8 cellular contexts compared by ENCODE assay signal in the genomic region with DNA sequence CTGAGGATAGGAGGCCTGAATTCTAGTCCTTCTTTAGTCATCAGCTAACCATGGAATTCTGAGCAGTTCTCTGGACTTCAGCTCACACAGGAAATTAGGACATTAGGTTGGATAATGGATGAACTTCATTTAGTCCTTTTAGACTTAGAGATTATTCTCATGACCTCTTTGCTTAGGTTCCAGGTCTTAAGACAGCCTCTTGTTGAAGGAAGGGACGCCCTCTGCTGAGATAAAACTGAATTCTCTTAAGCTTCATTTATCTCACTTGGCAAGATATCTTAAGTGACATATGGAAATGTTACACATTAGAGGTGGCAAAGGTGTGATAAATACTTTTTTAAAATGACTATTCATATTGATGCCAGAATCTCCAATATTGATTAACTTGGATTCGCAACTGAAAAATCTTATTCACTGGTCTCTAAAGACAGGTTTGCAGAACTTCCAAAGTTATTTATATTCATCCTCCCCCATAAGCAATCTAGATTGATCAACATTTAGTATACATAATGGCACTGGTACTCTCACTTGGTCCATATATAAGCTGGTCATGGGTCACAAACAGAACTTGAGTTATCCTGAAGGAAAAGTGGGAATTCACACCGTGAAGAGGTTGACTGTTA. TPM values are rescaled to one million over a fixed set of nuclear protein-coding genes. Genes with fewer than 3 reads are reported as not detected.
A peak's percentile ranks its signal among the peaks of the same experiment; 100 is the strongest.
DNase-seq lines count a peak whose midpoint lies in the region; ATAC-seq, FAIRE-seq and TF ChIP-seq lines count a peak whose summit lies in the region.

No MANE protein-coding gene starts in this region.

- H3K36me3 Mint-ChIP-seq in astrocyte (ENCODE audit: low read depth, unreplicated experiment) = peaks cover 3% of the 10 kb centered on the region

- peak; percentile 93 for FAIRE-seq in astrocyte (lab: Jason Lieb, UNC)

- no peaks in the 10 kb centered on the region for H3K4me1 Mint-ChIP-seq in astrocyte (ENCODE audit: low read depth, unreplicated experiment)

- no peak overlapping the region for H3K9ac ChIP-seq in astrocyte (ENCODE audit: low read length)

- no peaks in the 10 kb centered on the region for H3K79me2 ChIP-seq in astrocyte (ENCODE audit: insufficient read depth, low read length)

- peak; percentile 54 for TF ChIP-seq CTCF in astrocyte (IDR thresholded peaks at IDR 0.05; ENCODE audit: insufficient read depth, low read depth, low read length)
- peak; percentile 50 for TF ChIP-seq CTCF in kidney epithelial cell (IDR thresholded peaks at IDR 0.05; ENCODE audit: insufficient read depth, low read length, poor library complexity, severe bottlenecking)

- H3K4me1 ChIP-seq in astrocyte (ENCODE audit: insufficient read depth, low read length) = no peaks in the 10 kb centered on the region

- no peak overlapping the region for H3K27ac Mint-ChIP-seq in astrocyte (ENCODE audit: unreplicated experiment)

- no peaks in the 10 kb centered on the region for H3K27me3 ChIP-seq in astrocyte (ENCODE audit: insufficient read depth, low read length)
- no peaks in the 10 kb centered on the region for H3K27me3 ChIP-seq in kidney epithelial cell (ENCODE audit: control insufficient read depth, insufficient read depth, low read length)

- ATAC-seq in GM18867 (IDR thresholded peaks at IDR 0.05; ENCODE audit: unreplicated experiment) (peak; percentile 67), GM18505 (IDR thresholded peaks at IDR 0.05; ENCODE audit: unreplicated experiment) (no peak)

- H4K20me1 ChIP-seq in astrocyte (ENCODE audit: insufficient read depth, low read length) = no peaks in the 10 kb centered on the region

- H3K27ac ChIP-seq in astrocyte (ENCODE audit: low read depth, low read length) = no peak overlapping the region

- no peak overlapping the region for H3K4me3 Mint-ChIP-seq in astrocyte (ENCODE audit: unreplicated experiment)

- no peak overlapping the region for H3K4me3 ChIP-seq in astrocyte (ENCODE audit: insufficient read depth, low read depth, low read length)
- no peak overlapping the region for H3K4me3 ChIP-seq in kidney epithelial cell (ENCODE audit: low read depth, low read length)

- H3K9me3 ChIP-seq in astrocyte (ENCODE audit: insufficient read depth, low read depth, low read length) = no peaks in the 10 kb centered on the region

- H3K4me2 ChIP-seq in astrocyte (ENCODE audit: low read length) = no peak overlapping the region

- no peak overlapping the region for H2AFZ ChIP-seq in astrocyte (ENCODE audit: low read depth, low read length)

- H3K36me3 ChIP-seq in astrocyte (ENCODE audit: insufficient read depth, low read length) = no peaks in the 10 kb centered on the region
- H3K36me3 ChIP-seq in kidney epithelial cell (ENCODE audit: control insufficient read depth, insufficient read depth, low read length) = no peaks in the 10 kb centered on the region

- H3K9me3 Mint-ChIP-seq in astrocyte (ENCODE audit: unreplicated experiment) = peaks cover 9% of the 10 kb centered on the region

- no peaks in the 10 kb centered on the region for H3K27me3 Mint-ChIP-seq in astrocyte (ENCODE audit: low read depth, unreplicated experiment)

- no peak for TF ChIP-seq POLR2A in GM18505 (IDR thresholded peaks at IDR 0.05; ENCODE audit: borderline replicate concordance, extremely low read depth, insufficient read depth, insufficient read length)

- DNase-seq in AG08395 (ENCODE audit: low spot score) (peak; percentile 56), NCI-H1694 (lab: John Stamatoyannopoulos, UW) (peak; percentile 46), astrocyte (ENCODE audit: low read depth) (peak; percentile 75), kidney epithelial cell (ENCODE audit: low read depth) (peak; percentile 49), NCI-H2081 (lab: John Stamatoyannopoulos, UW) (no peak), NK-92 (lab: John Stamatoyannopoulos, UW; ENCODE audit: unreplicated experiment) (no peak)

RNA-seq across cellular contexts. Expression of a gene that starts 16.9 kb away (rescaled TPM):
- total RNA-seq in astrocyte (not detected in 2 replicates), kidney epithelial cell (0.13 TPM in 1 of 2 replicates, not detected in the other)

Comparison
In these comparisons a context has a peak if more than half of its experiments do, and no peak if none do; other contexts are left out.
1. DNase-seq: peak in AG08395 (single experiment), NCI-H1694 (single experiment), astrocyte (single experiment) and kidney epithelial cell (single experiment); none in NCI-H2081 (0 of 2) and NK-92 (single experiment).